9 cellular contexts compared by ENCODE assay signal in the genomic region with DNA sequence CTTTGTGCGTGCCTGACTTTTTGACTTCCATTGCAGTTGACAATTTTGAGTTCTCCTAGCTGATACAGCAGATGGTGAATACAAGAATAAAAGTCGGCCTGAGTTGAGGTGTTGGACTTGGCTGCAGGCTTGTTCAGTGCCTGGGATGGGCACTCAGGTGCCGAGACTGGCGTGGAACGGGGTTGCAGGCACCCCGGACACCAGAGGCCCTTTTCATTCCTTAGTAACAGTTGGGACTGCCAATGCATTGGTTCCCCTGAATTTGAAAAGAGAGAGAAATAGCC. TPM values are rescaled to one million over a fixed set of nuclear protein-coding genes. Genes with fewer than 3 reads are reported as not detected.
DNase-seq lines count a peak whose midpoint lies in the region; ATAC-seq and TF ChIP-seq lines count a peak whose summit lies in the region.
"Had no signal": no experiment of that assay in that cellular context is flagged by ENCODE, and none has a peak within 500 bp of the region (broad histone marks: within the 10 kb centered on the region; RNA-seq: fewer than 3 reads in every experiment).

No MANE protein-coding gene starts in this region.

- DNase-seq in A673 (ENCODE audit: low spot score) (no peak), IMR-90 (no peak), cardiac fibroblast (ENCODE audit: low read depth in 2 of 2) (no peak), foreskin keratinocyte (no peak), OCI-M1 (lab: John Stamatoyannopoulos, UW) (no peak)
- DNase-seq: activated gamma-delta T cell had no signal

- H3K9me3 ChIP-seq in A673 (ENCODE audit: low read depth, low read length, poor library complexity, severe bottlenecking) (no peaks in the 10 kb centered on the region), IMR-90 (ENCODE audit: control insufficient read depth, insufficient read depth, low read length) (no peaks in the 10 kb centered on the region), muscle layer of duodenum (ENCODE audit: control insufficient read depth in 1 of 2, low read length in 2 of 2) (no peaks in the 10 kb centered on the region)

- peak overlapping the region; percentile 97 for H3K9ac ChIP-seq in IMR-90 (ENCODE audit: low read depth, low read length)

- WGBS in IMR-90 (ENCODE audit: extremely low coverage in 2 of 2, insufficient read length in 1 of 2), 2 experiments: 50% methylated on average over 1 of the region's 6 CpGs; no CpG with 5 or more reads in 1 of the 2 experiments

- intact Hi-C loops in A673 (cut with micrococcal nuclease; ENCODE audit: unreplicated experiment) (no loop called here), IMR-90 (cut with micrococcal nuclease) (no loop called here)

- no peak for TF ChIP-seq RAD21 in IMR-90 (IDR thresholded peaks at IDR 0.05; ENCODE audit: low read length)

- peak overlapping the region; percentile 95 for H3K4me2 ChIP-seq in IMR-90 (ENCODE audit: low read depth, low read length)

- dilution Hi-C loops in IMR-90 (cut with HindIII; ENCODE audit: low sequenced_read_pairs, unreplicated experiment): no loop called here

- 0 out of 2 replicates have a peak overlapping the region, but pooled peaks have one; percentile 0 for H3K14ac ChIP-seq in IMR-90 (replicated peaks; ENCODE audit: low read depth, low read length)

- no peak overlapping the region for H2BK120ac ChIP-seq in IMR-90 (ENCODE audit: low read depth, low read length)

- peaks cover 2 to 40% of the 10 kb centered on the region in 2 experiments; a peak in 3 of 4 replicates for H3K79me1 ChIP-seq in IMR-90 (ENCODE audit: low read depth in 1 of 2, low read length in 2 of 2)

- H3K36me3 ChIP-seq in A673 (ENCODE audit: insufficient read depth, low read length, poor library complexity, severe bottlenecking): no peaks in the 10 kb centered on the region
- peaks cover 9% of the 10 kb centered on the region for H3K36me3 ChIP-seq in IMR-90 (ENCODE audit: control insufficient read depth, insufficient read depth, low read length)
- H3K36me3 ChIP-seq in muscle layer of duodenum (ENCODE audit: control insufficient read depth in 1 of 2, insufficient read depth in 2 of 2, low read length in 2 of 2): peaks cover 6 to 8% of the 10 kb centered on the region in 2 donors

- no peak overlapping the region for H2BK15ac ChIP-seq in IMR-90 (ENCODE audit: low read depth, low read length)

- BruUV-seq in A673 (replicated peaks; lab: Mats Ljungman, UMichigan) (no TSS peak), IMR-90 (replicated peaks; lab: Mats Ljungman, UMichigan) (no TSS peak)

- CTCF ChIA-PET in A673 (lab: Charles Lee) (no interaction called here), IMR-90 (lab: Yijun Ruan, JAX) (no interaction called here)

- no peak for TF ChIP-seq POLR2A in IMR-90 (IDR thresholded peaks at IDR 0.05; ENCODE audit: low read depth, low read length)

- H2AK5ac ChIP-seq in IMR-90 (ENCODE audit: low read depth, low read length): no peak overlapping the region

- ATAC-seq in IMR-90 (ENCODE audit: low read depth) (no peak), foreskin keratinocyte (no peak), HG03135 (IDR thresholded peaks at IDR 0.05; ENCODE audit: unreplicated experiment) (no peak), HG03097 (IDR thresholded peaks at IDR 0.05; ENCODE audit: low FRiP score, unreplicated experiment) (no peak)

- H2AK9ac ChIP-seq in IMR-90 (replicated peaks; ENCODE audit: low read depth, low read length, poor library complexity): no peak overlapping the region

- H3K18ac ChIP-seq in IMR-90 (ENCODE audit: low read depth, low read length): no peak overlapping the region

- in situ Hi-C loops in IMR-90 (cut with MboI; ENCODE audit: low sequenced_read_pairs): no loop called here

- peaks cover 60% of the 10 kb centered on the region for H4K20me1 ChIP-seq in IMR-90 (ENCODE audit: insufficient read depth, low read length)

- H2BK20ac ChIP-seq in IMR-90 (ENCODE audit: low read depth, low read length): no peak overlapping the region

- no peak overlapping the region for H2AFZ ChIP-seq in IMR-90 (replicated peaks; ENCODE audit: low read length, poor library complexity)

- H4K91ac ChIP-seq in IMR-90 (ENCODE audit: insufficient read depth, low read depth, low read length): no peak overlapping the region

- H3K4me3 ChIP-seq in A673 (ENCODE audit: low read depth, low read length, poor library complexity, severe bottlenecking) (peak overlapping the region; percentile 99), IMR-90 (ENCODE audit: insufficient read depth, low read depth, low read length) (peak overlapping the region; percentile 61), cardiac fibroblast (replicated peaks in 1 of 2; ENCODE audit: low read depth in 2 of 2, low read length in 2 of 2) (peak overlapping the region; percentile 86 to 98), muscle layer of duodenum (ENCODE audit: low read depth in 1 of 2, low read length in 2 of 2) (peak overlapping the region; percentile 85 to 93)

- H2BK5ac ChIP-seq in IMR-90 (ENCODE audit: low read depth, low read length, poor library complexity, severe bottlenecking): no peak overlapping the region

- H3K9me1 ChIP-seq in IMR-90 (ENCODE audit: insufficient read depth, low read length): peaks cover 18% of the 10 kb centered on the region

- H3K27me3 ChIP-seq in A673 (replicated peaks; ENCODE audit: insufficient read depth, low read depth, low read length, poor library complexity) (no peaks in the 10 kb centered on the region), IMR-90 (ENCODE audit: control insufficient read depth, insufficient read depth, low read length) (no peaks in the 10 kb centered on the region; the same call in 1 of the 2 replicates), muscle layer of duodenum (ENCODE audit: low read depth, low read length) (no peaks in the 10 kb centered on the region), foreskin keratinocyte (no peaks in the 10 kb centered on the region)

- H4K8ac ChIP-seq in IMR-90 (ENCODE audit: low read depth in 2 of 2, low read length in 2 of 2): no peak overlapping the region

- peaks cover 20% of the 10 kb centered on the region for H3K4me1 ChIP-seq in A673 (ENCODE audit: insufficient read depth, low read length, poor library complexity, severe bottlenecking)
- H3K4me1 ChIP-seq in IMR-90 (ENCODE audit: control insufficient read depth, insufficient read depth, low read length): peaks cover 16% of the 10 kb centered on the region
- peaks cover 23 to 55% of the 10 kb centered on the region in 2 donors for H3K4me1 ChIP-seq in muscle layer of duodenum (ENCODE audit: control insufficient read depth in 1 of 2, insufficient read depth in 2 of 2, low read length in 2 of 2)
- H3K4me1 ChIP-seq in foreskin keratinocyte: peaks cover 7% of the 10 kb centered on the region

- H3K4ac ChIP-seq in IMR-90 (ENCODE audit: low read depth, low read length): no peak overlapping the region

- H3K27ac ChIP-seq in A673 (ENCODE audit: low read depth, low read length, poor library complexity, severe bottlenecking) (peak overlapping the region; percentile 74), IMR-90 (ENCODE audit: insufficient read depth, low read length) (peak overlapping the region; percentile 87), muscle layer of duodenum (ENCODE audit: low read length) (peak overlapping the region; percentile 16), foreskin keratinocyte (no peak overlapping the region)

- POLR2A ChIA-PET in A673 (lab: Charles Lee; ENCODE audit: low non-redundant PET) (no interaction called here), IMR-90 (lab: Charles Lee; ENCODE audit: unreplicated experiment) (no interaction called here)

- H4K5ac ChIP-seq in IMR-90 (ENCODE audit: low read depth, low read length): no peak overlapping the region

- no peak overlapping the region; the same call in 1 of the 2 replicates for H3K23ac ChIP-seq in IMR-90 (ENCODE audit: low read depth, low read length)

- TF ChIP-seq CTCF in A673 (conservative IDR thresholded peaks at IDR 0.05; ENCODE audit: low read depth, low read length) (no peak), IMR-90 (conservative IDR thresholded peaks at IDR 0.05; ENCODE audit: low read depth, low read length) (no peak), cardiac fibroblast (IDR thresholded peaks at IDR 0.05; ENCODE audit: low read depth, low read length) (no peak), foreskin keratinocyte (conservative IDR thresholded peaks at IDR 0.05) (no peak)

- H3K56ac ChIP-seq in IMR-90 (ENCODE audit: extremely low read depth, insufficient read depth, low read length): no peak overlapping the region

RNA-seq across cellular contexts. Expression of a gene that starts 1.3 kb away (rescaled TPM):
- total RNA-seq in A673 (2021) (40.2 and 43.0 TPM in 2 replicates), IMR-90 (2012; rRNA removed) (10.9 and 12.2 TPM in 2 replicates), foreskin keratinocyte (28.4 and 30.4 TPM in 2 replicates)
- polyA plus RNA-seq in IMR-90 (2012; rRNA removed) (17.5 and 23.0 TPM in 2 replicates), foreskin keratinocyte (14.2 and 15.1 TPM in 2 replicates)
- 16.8 and 17.0 TPM in 2 replicates for polyA plus RNA-seq in IMR-90 (2012; cell fraction: cytosol; rRNA removed)
- 34.6 and 53.2 TPM in 2 replicates for polyA plus RNA-seq in IMR-90 (2012; cell fraction: nucleus; rRNA removed; ENCODE audit: low replicate concordance)

RNA-seq across cellular contexts. Expression of a gene that starts 16.8 kb away (rescaled TPM):
- total RNA-seq in A673 (2021) (4.6 and 6.2 TPM in 2 replicates), IMR-90 (2012; rRNA removed) (6.8 and 6.9 TPM in 2 replicates), foreskin keratinocyte (37.3 and 44.3 TPM in 2 replicates)
- polyA plus RNA-seq in IMR-90 (2012; rRNA removed) (18.5 and 24.2 TPM in 2 replicates), foreskin keratinocyte (51.7 and 59.1 TPM in 2 replicates)
- 22.9 and 28.1 TPM in 2 replicates for polyA plus RNA-seq in IMR-90 (2012; cell fraction: cytosol; rRNA removed)
- polyA plus RNA-seq in IMR-90 (2012; cell fraction: nucleus; rRNA removed; ENCODE audit: low replicate concordance): 66.1 and 134 TPM in 2 replicates

RNA-seq across cellular contexts. Expression of a gene that starts 17.0 kb away (rescaled TPM):
- 1.1 and 1.7 TPM in 2 replicates for total RNA-seq in A673 (2021)
- 0.18 and 0.28 TPM in 2 replicates for total RNA-seq in IMR-90 (2012; rRNA removed)
- 1.3 and 2.5 TPM in 2 replicates for polyA plus RNA-seq in IMR-90 (2012; rRNA removed)
- polyA plus RNA-seq in IMR-90 (2012; cell fraction: cytosol; rRNA removed): 1.1 and 1.7 TPM in 2 replicates
- polyA plus RNA-seq in IMR-90 (2012; cell fraction: nucleus; rRNA removed; ENCODE audit: low replicate concordance): 22.0 and 37.2 TPM in 2 replicates
- 0.92 and 0.95 TPM in 2 replicates for total RNA-seq in foreskin keratinocyte
- polyA plus RNA-seq in foreskin keratinocyte: 1.2 and 1.3 TPM in 2 replicates

RNA-seq across cellular contexts. Expression of a gene that starts 38.2 kb away (rescaled TPM):
- total RNA-seq in A673 (2021): 8.7 and 8.8 TPM in 2 replicates
- 1.4 and 1.6 TPM in 2 replicates for total RNA-seq in IMR-90 (2012; rRNA removed)
- polyA plus RNA-seq in IMR-90 (2012; rRNA removed): 4.5 and 5.8 TPM in 2 replicates
- 3.0 and 6.5 TPM in 2 replicates for polyA plus RNA-seq in IMR-90 (2012; cell fraction: cytosol; rRNA removed)
- polyA plus RNA-seq in IMR-90 (2012; cell fraction: nucleus; rRNA removed; ENCODE audit: low replicate concordance): 14.5 and 38.2 TPM in 2 replicates
- total RNA-seq in foreskin keratinocyte: 52.1 and 66.7 TPM in 2 replicates
- 54.0 and 66.9 TPM in 2 replicates for polyA plus RNA-seq in foreskin keratinocyte

RNA-seq across cellular contexts. Expression of a gene that starts 40.2 kb away (rescaled TPM):
- total RNA-seq in A673 (2021) (2.1 and 2.5 TPM in 2 replicates), IMR-90 (2012; rRNA removed) (0.28 and 0.36 TPM in 2 replicates), foreskin keratinocyte (0.28 and 0.48 TPM in 2 replicates)
- polyA plus RNA-seq in IMR-90 (2012; rRNA removed) (1.3 and 1.7 TPM in 2 replicates), foreskin keratinocyte (0.30 and 0.47 TPM in 2 replicates)
- 0.73 and 1.4 TPM in 2 replicates for polyA plus RNA-seq in IMR-90 (2012; cell fraction: cytosol; rRNA removed)
- polyA plus RNA-seq in IMR-90 (2012; cell fraction: nucleus; rRNA removed; ENCODE audit: low replicate concordance): 5.4 and 11.7 TPM in 2 replicates
